In genomic region chr11:107017104-107017432, GRCh38 we compare ENCODE assay signal across 9 cellular contexts. TPM values are rescaled to one million over a fixed set of nuclear protein-coding genes. Genes with fewer than 3 reads are reported as not detected.
DNase-seq lines count a peak whose midpoint lies in the region; TF ChIP-seq lines count a peak whose summit lies in the region.
"Had no signal": no experiment of that assay in that cellular context is flagged by ENCODE, and none has a peak within 500 bp of the region (broad histone marks: within the 10 kb centered on the region; RNA-seq: fewer than 3 reads in every experiment).

No MANE protein-coding gene starts in this region.

- no peak overlapping the region for H3K27ac Mint-ChIP-seq in activated naive CD8-positive, alpha-beta T cell
- H3K27ac Mint-ChIP-seq in activated naive CD8-positive, alpha-beta T cell treated with anti-CD3 and anti-CD28 coated beads for 36 hours: no peak overlapping the region
- peak overlapping the region; percentile 71 for H3K27ac Mint-ChIP-seq in chondrocyte (ENCODE audit: unreplicated experiment)

- peak overlapping the region; percentile 51 for H2AFZ ChIP-seq in mesenchymal stem cell (ENCODE audit: low read depth, low read length)

- H3K18ac ChIP-seq in mesenchymal stem cell (ENCODE audit: low read depth in 1 of 2, low read length in 2 of 2): peak overlapping the region in 1 of 2 experiments; percentile 78

- no peak for TF ChIP-seq POLR2A in vagina (IDR thresholded peaks at IDR 0.05)

- peak overlapping the region; percentile 38 for H3K4me3 Mint-ChIP-seq in activated naive CD8-positive, alpha-beta T cell
- H3K4me3 Mint-ChIP-seq in activated naive CD8-positive, alpha-beta T cell treated with anti-CD3 and anti-CD28 coated beads for 36 hours: no peak overlapping the region
- H3K4me3 Mint-ChIP-seq in chondrocyte (ENCODE audit: unreplicated experiment): peak overlapping the region; percentile 75

- H3K9me3 ChIP-seq in mesenchymal stem cell (ENCODE audit: control insufficient read depth, low read length) (no peaks in the 10 kb centered on the region), vagina (no peaks in the 10 kb centered on the region)

- H2BK12ac ChIP-seq in mesenchymal stem cell (ENCODE audit: low read length in 2 of 2): peak overlapping the region; percentile 42 to 84

- H3K36me3 ChIP-seq in mesenchymal stem cell (ENCODE audit: control insufficient read depth in 1 of 2, insufficient read depth in 2 of 2, low read depth in 1 of 2, low read length in 2 of 2): no peaks in the 10 kb centered on the region
- H3K36me3 ChIP-seq in vagina: no peaks in the 10 kb centered on the region

- WGBS in mesenchymal stem cell: 56% methylated on average over 3 of the region's 3 CpGs

- H3K27ac ChIP-seq in mesenchymal stem cell (ENCODE audit: low read length, poor library complexity, severe bottlenecking): no peak overlapping the region
- H3K27ac ChIP-seq in vagina: peak overlapping the region; percentile 72
- H3K27ac ChIP-seq in substantia nigra (ENCODE audit: low read depth, low read length, poor library complexity, severe bottlenecking): no peak overlapping the region

- H3K4me1 Mint-ChIP-seq in activated naive CD8-positive, alpha-beta T cell (ENCODE audit: low read depth): peaks cover 6% of the 10 kb centered on the region
- peaks cover 3% of the 10 kb centered on the region for H3K4me1 Mint-ChIP-seq in activated naive CD8-positive, alpha-beta T cell treated with anti-CD3 and anti-CD28 coated beads for 36 hours
- H3K4me1 Mint-ChIP-seq in chondrocyte (ENCODE audit: low read depth): peaks cover 38% of the 10 kb centered on the region

- H3K79me1 ChIP-seq in mesenchymal stem cell (replicated peaks; ENCODE audit: low read length, poor library complexity, severe bottlenecking): no peaks in the 10 kb centered on the region

- H2BK5ac ChIP-seq in mesenchymal stem cell (ENCODE audit: low read depth, low read length, poor library complexity, severe bottlenecking): no peak overlapping the region

- H3K4me1 ChIP-seq in mesenchymal stem cell (ENCODE audit: control insufficient read depth, insufficient read depth, low read depth, low read length) (peaks cover 19% of the 10 kb centered on the region), vagina (peaks cover 20% of the 10 kb centered on the region)

- peaks cover 0 to 10% of the 10 kb centered on the region in 2 experiments for H3K27me3 ChIP-seq in mesenchymal stem cell (ENCODE audit: control insufficient read depth in 1 of 2, insufficient read depth in 1 of 2, low read length in 2 of 2)
- no peaks in the 10 kb centered on the region for H3K27me3 ChIP-seq in vagina

- H3K9ac ChIP-seq in mesenchymal stem cell (ENCODE audit: low read length): peak overlapping the region; percentile 75

- peak overlapping the region; percentile 37 for H4K8ac ChIP-seq in mesenchymal stem cell (ENCODE audit: low read length)

- peaks cover 28% of the 10 kb centered on the region for H3K27me3 Mint-ChIP-seq in activated naive CD8-positive, alpha-beta T cell
- H3K27me3 Mint-ChIP-seq in activated naive CD8-positive, alpha-beta T cell treated with anti-CD3 and anti-CD28 coated beads for 36 hours: peaks cover 49% of the 10 kb centered on the region
- H3K27me3 Mint-ChIP-seq in chondrocyte (ENCODE audit: low read depth): peaks cover 14% of the 10 kb centered on the region

- no peak overlapping the region for H4K91ac ChIP-seq in mesenchymal stem cell (ENCODE audit: low read length)

- TF ChIP-seq CTCF in chondrocyte (IDR thresholded peaks at IDR 0.05): no peak
- no peak for TF ChIP-seq CTCF in vagina (IDR thresholded peaks at IDR 0.05)

- no peaks in the 10 kb centered on the region for H3K36me3 Mint-ChIP-seq in activated naive CD8-positive, alpha-beta T cell
- H3K36me3 Mint-ChIP-seq in activated naive CD8-positive, alpha-beta T cell treated with anti-CD3 and anti-CD28 coated beads for 36 hours: no peaks in the 10 kb centered on the region
- no peaks in the 10 kb centered on the region for H3K36me3 Mint-ChIP-seq in chondrocyte (ENCODE audit: low read depth)

- intact Hi-C loops in vagina (cut with DNase I): loop anchor here (10.0 kb wide), 1 partner anchor 292 kb away; no protein-coding TSS in a partner anchor

- DNase-seq in activated naive CD8-positive, alpha-beta T cell treated with anti-CD3 and anti-CD28 coated beads for 36 hours: no peak
- no peak for DNase-seq in chondrocyte (ENCODE audit: low spot score)
- peak; percentile 29 for DNase-seq in mesenchymal stem cell
- no peak for DNase-seq in vagina (ENCODE audit: extremely low spot score in 2 of 2)
- DNase-seq in islet precursor cell: no peak
- no peak for DNase-seq in substantia nigra (lab: John Stamatoyannopoulos, UW)
- DNase-seq in stimulated activated CD4-positive, alpha-beta T cell treated with anti-CD3 and anti-CD28 coated beads, Interleukin-2, amount 100 ng/mL, for 48 hours: no peak
- DNase-seq: IMR-90 had no signal

- peak overlapping the region in 1 of 2 experiments; percentile 81 for H3K4me3 ChIP-seq in mesenchymal stem cell (ENCODE audit: insufficient read depth in 1 of 2, low read depth in 1 of 2, low read length in 2 of 2)
- peak overlapping the region; percentile 49 to 82 for H3K4me3 ChIP-seq in vagina

- H3K4me2 ChIP-seq in mesenchymal stem cell (ENCODE audit: low read length, poor library complexity, severe bottlenecking): peak overlapping the region; percentile 80

- no peak overlapping the region for H3K14ac ChIP-seq in mesenchymal stem cell (ENCODE audit: low read length in 2 of 2)

- H2BK15ac ChIP-seq in mesenchymal stem cell (ENCODE audit: low read depth, poor library complexity, severe bottlenecking): no peak overlapping the region

- H3K4ac ChIP-seq in mesenchymal stem cell (ENCODE audit: low read depth in 1 of 2, low read length in 2 of 2): peak overlapping the region in 1 of 2 experiments; percentile 67

- no peak overlapping the region for H3K23ac ChIP-seq in mesenchymal stem cell (ENCODE audit: low read length in 2 of 2)

- H2BK120ac ChIP-seq in mesenchymal stem cell (ENCODE audit: low read depth, low read length): no peak overlapping the region

- no peak overlapping the region for H2AK5ac ChIP-seq in mesenchymal stem cell (ENCODE audit: low read length, severe bottlenecking)

- H3K9me3 Mint-ChIP-seq in activated naive CD8-positive, alpha-beta T cell (ENCODE audit: low read depth): no peaks in the 10 kb centered on the region
- no peaks in the 10 kb centered on the region for H3K9me3 Mint-ChIP-seq in activated naive CD8-positive, alpha-beta T cell treated with anti-CD3 and anti-CD28 coated beads for 36 hours
- H3K9me3 Mint-ChIP-seq in chondrocyte (ENCODE audit: low read depth): no peaks in the 10 kb centered on the region

RNA-seq across cellular contexts. Expression of gene GUCY1A2, which starts 1.2 kb away (rescaled TPM):
- total RNA-seq in activated naive CD8-positive, alpha-beta T cell treated with anti-CD3 and anti-CD28 coated beads for 36 hours: not detected
- total RNA-seq in chondrocyte (0.80 to 17.4 TPM (median 17.4 TPM) in 3 replicates), vagina (7.4 TPM)
- polyA plus RNA-seq in mesenchymal stem cell (2013, experiment 1 of 2): 1.2 TPM
- polyA plus RNA-seq in mesenchymal stem cell (2013, experiment 2 of 2): 1.4 TPM
